Comparison of ENCODE assay signal across 28 cellular contexts in the genomic region with DNA sequence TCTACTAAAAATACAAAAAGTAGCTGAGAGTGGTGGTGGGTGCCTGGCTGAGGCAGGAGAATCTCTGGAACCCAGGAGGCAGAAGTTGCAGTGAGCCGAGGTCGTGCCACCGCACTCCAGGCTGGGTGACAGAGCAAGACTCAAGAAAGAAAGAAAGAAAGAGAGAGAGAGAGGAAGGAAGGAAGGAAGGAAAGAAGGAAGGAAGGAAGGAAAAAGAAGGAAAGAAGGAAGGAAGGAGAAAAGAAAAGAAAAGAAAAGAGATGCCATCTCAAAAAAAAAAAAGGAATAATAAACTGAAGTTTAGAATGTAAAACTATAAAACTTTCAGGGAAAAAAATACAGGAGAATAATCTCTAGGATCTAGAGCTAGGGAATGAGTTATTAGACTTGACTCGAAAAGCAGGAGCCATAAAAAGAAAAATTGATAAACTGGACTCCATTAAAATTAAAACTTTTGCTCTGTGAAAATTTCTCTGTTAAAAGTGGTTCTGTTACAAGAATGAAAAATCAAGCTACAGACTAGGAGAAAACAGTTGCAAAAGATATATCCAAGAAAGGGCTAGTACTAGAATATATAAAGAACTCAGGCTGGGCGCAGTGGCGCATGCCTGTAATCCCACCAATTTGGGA. TPM values are rescaled to one million over a fixed set of nuclear protein-coding genes. Genes with fewer than 3 reads are reported as not detected.
"Had no signal": no experiment of that assay in that cellular context is flagged by ENCODE, and none has a peak within 500 bp of the region (broad histone marks: within the 10 kb centered on the region; RNA-seq: fewer than 3 reads in every experiment).

No MANE protein-coding gene starts in this region.

- H3K36me3 ChIP-seq: brain microvascular endothelial cell, cardiac muscle cell had no signal

- H3K9me3 Mint-ChIP-seq: activated naive CD4-positive, alpha-beta T cell treated with anti-CD3 and anti-CD28 coated beads for 36 hours; activated T-cell treated with anti-CD3 and anti-CD28 coated beads, Interleukin-2, amount 50 U/mL, for 24 hours; activated T-helper 1 cell treated with anti-CD3 and anti-CD28 coated beads, Interleukin-12 subunit alpha, Interleukin-12 subunit beta, Interleukin-2, Interleukin-4 antibody, amounts not matched to agents 30 ng/mL and 10 ng/mL and 1 ng/mL, durations not matched to agents 14 hours and 24 hours and 36 hours; T-cell had no signal

- H3K27ac ChIP-seq: brain microvascular endothelial cell, cardiac muscle cell, SK-N-MC had no signal

- H3K36me3 Mint-ChIP-seq: activated CD8-positive, alpha-beta memory T cell treated with anti-CD3 and anti-CD28 coated beads, Interleukin-2, amount 10 ng/mL, durations not matched to agents 7 days and 5 days; activated naive CD8-positive, alpha-beta T cell; T-cell had no signal

- DNase-seq: activated CD4-positive, alpha-beta T cell treated with anti-CD3 and anti-CD28 coated beads for 48 hours; activated CD4-positive, alpha-beta T cell treated with anti-CD3 and anti-CD28 coated beads, Interleukin-2, amount 50 U/mL, for 4 hours; activated CD4-positive, CD25-positive, alpha-beta regulatory T cell treated with anti-CD3 and anti-CD28 coated beads, Interleukin-2, amount 50 U/mL, for 72 hours; activated CD8-positive, alpha-beta memory T cell treated with anti-CD3 and anti-CD28 coated beads, Interleukin-2, amount 10 ng/mL, durations not matched to agents 7 days and 5 days; activated gamma-delta T cell; activated naive CD4-positive, alpha-beta T cell treated with anti-CD3 and anti-CD28 coated beads for 36 hours; activated T-cell treated with anti-CD3 and anti-CD28 coated beads, Interleukin-2, amount 50 U/mL, for 24 hours; amygdala; brain microvascular endothelial cell; Karpas-422; MM.1S; NCI-H1105; NCI-H1436; NCI-H1694 treated with DMSO at 0.1 percent for 48 hours; NCI-H2029 treated with DMSO at 0.1 percent for 48 hours; NCI-H345; NCI-H510A; NCI-H526 treated with DMSO at 0.1 percent for 48 hours; NCI-H82; SIG-M5; T-cell had no signal

- H3K27ac Mint-ChIP-seq: activated CD8-positive, alpha-beta memory T cell treated with anti-CD3 and anti-CD28 coated beads, Interleukin-2, amount 10 ng/mL, durations not matched to agents 7 days and 5 days; activated naive CD4-positive, alpha-beta T cell treated with anti-CD3 and anti-CD28 coated beads for 36 hours; activated naive CD8-positive, alpha-beta T cell; activated T-cell treated with anti-CD3 and anti-CD28 coated beads, Interleukin-2, amount 50 U/mL, for 24 hours; activated T-helper 1 cell treated with anti-CD3 and anti-CD28 coated beads, Interleukin-12 subunit alpha, Interleukin-12 subunit beta, Interleukin-2, Interleukin-4 antibody, amounts not matched to agents 30 ng/mL and 10 ng/mL and 1 ng/mL, durations not matched to agents 14 hours and 24 hours and 36 hours; T-cell had no signal

- ATAC-seq: activated CD8-positive, alpha-beta memory T cell treated with anti-CD3 and anti-CD28 coated beads, Interleukin-2, amount 10 ng/mL, durations not matched to agents 7 days and 5 days; T-cell had no signal

- H3K4me3 ChIP-seq: cardiac muscle cell, SK-N-MC had no signal

- H3K4me3 Mint-ChIP-seq: activated CD8-positive, alpha-beta memory T cell treated with anti-CD3 and anti-CD28 coated beads, Interleukin-2, amount 10 ng/mL, durations not matched to agents 7 days and 5 days; activated naive CD4-positive, alpha-beta T cell treated with anti-CD3 and anti-CD28 coated beads for 36 hours; activated naive CD8-positive, alpha-beta T cell; activated T-cell treated with anti-CD3 and anti-CD28 coated beads, Interleukin-2, amount 50 U/mL, for 24 hours; activated T-helper 1 cell treated with anti-CD3 and anti-CD28 coated beads, Interleukin-12 subunit alpha, Interleukin-12 subunit beta, Interleukin-2, Interleukin-4 antibody, amounts not matched to agents 30 ng/mL and 10 ng/mL and 1 ng/mL, durations not matched to agents 14 hours and 24 hours and 36 hours; T-cell had no signal

- H3K4me1 Mint-ChIP-seq: activated CD8-positive, alpha-beta memory T cell treated with anti-CD3 and anti-CD28 coated beads, Interleukin-2, amount 10 ng/mL, durations not matched to agents 7 days and 5 days; T-cell had no signal

- H3K27me3 ChIP-seq: brain microvascular endothelial cell, cardiac muscle cell had no signal

RNA-seq across cellular contexts. Expression of gene SEPTIN5, which starts 13.4 kb away (rescaled TPM):
- total RNA-seq: OCI-LY7; T-helper 2 cell treated with Interferon-gamma antibody and Interleukin-4, amounts not matched to agents 100 ng/mL and 5 ng/mL, for 36 hours had no signal

RNA-seq across cellular contexts. Expression of gene GP1BB, which starts 22.4 kb away (rescaled TPM):
- total RNA-seq: activated CD8-positive, alpha-beta memory T cell treated with anti-CD3 and anti-CD28 coated beads, Interleukin-2, amount 10 ng/mL, durations not matched to agents 7 days and 5 days; activated naive CD4-positive, alpha-beta T cell treated with anti-CD3 and anti-CD28 coated beads for 36 hours; activated T-helper 1 cell treated with anti-CD3 and anti-CD28 coated beads, Interleukin-12 subunit alpha, Interleukin-12 subunit beta, Interleukin-2, Interleukin-4 antibody, amounts not matched to agents 30 ng/mL and 10 ng/mL and 1 ng/mL, durations not matched to agents 14 hours and 24 hours and 36 hours; OCI-LY7; RPMI7951; T-helper 2 cell treated with Interferon-gamma antibody and Interleukin-4, amounts not matched to agents 100 ng/mL and 5 ng/mL, for 36 hours had no signal

RNA-seq across cellular contexts. Expression of gene TBX1, which starts 59.7 kb away (rescaled TPM):
- total RNA-seq: activated naive CD4-positive, alpha-beta T cell treated with anti-CD3 and anti-CD28 coated beads for 36 hours; RPMI7951 had no signal
